29 cellular contexts compared by ENCODE assay signal in the genomic region with DNA sequence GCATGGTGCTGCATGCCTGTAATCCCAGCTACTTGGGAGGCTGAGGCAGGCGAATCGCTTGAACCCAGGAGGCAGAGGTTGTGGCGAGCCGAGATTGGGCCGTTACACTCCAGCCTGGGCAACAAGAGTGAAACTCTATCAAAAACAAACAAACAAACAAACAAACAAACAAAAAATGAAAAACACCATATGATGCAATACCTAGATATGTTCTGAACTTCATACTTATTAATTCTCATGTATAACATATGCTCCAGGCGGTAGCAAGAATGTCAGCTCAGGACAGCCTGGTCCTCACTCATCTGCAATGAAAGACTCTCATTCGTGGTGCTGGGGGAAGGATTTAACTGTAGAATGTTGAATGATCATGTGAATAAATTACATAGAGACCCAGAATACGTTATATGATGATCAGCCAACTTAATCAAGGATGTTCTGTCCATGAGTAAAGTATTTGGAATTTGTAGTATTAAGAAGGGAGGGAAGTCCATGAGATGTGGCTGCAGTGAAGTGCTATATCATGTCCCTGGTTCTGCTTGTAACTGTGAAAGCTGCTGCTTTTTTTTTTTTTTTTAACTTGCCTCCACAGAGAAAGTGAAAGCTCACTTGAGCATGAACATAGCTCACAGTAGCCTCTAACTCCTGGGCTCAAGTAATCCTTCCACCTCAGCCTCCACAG.
DNase-seq lines count a peak whose midpoint lies in the region; ATAC-seq, FAIRE-seq and TF ChIP-seq lines count a peak whose summit lies in the region.
"Had no signal": no experiment of that assay in that cellular context is flagged by ENCODE, and none has a peak within 500 bp of the region (broad histone marks: within the 10 kb centered on the region; RNA-seq: fewer than 3 reads in every experiment).

No MANE protein-coding gene starts in this region.

- H3K27ac Mint-ChIP-seq in stimulated activated memory B cell treated with anti-CD40 and anti-IgM and Interleukin-4, amounts not matched to agents 10 μg/mL and 1 μg/mL and 100 μg/mL, for 72 hours = no peak overlapping the region
- H3K27ac Mint-ChIP-seq: activated CD4-positive, alpha-beta memory T cell treated with anti-CD3 and anti-CD28 coated beads, Interleukin-2, amount 10 ng/mL, durations not matched to agents 7 days and 5 days; activated T-helper 1 cell treated with anti-CD3 and anti-CD28 coated beads, Interleukin-12 subunit alpha, Interleukin-12 subunit beta, Interleukin-2, Interleukin-4 antibody, amounts not matched to agents 30 ng/mL and 10 ng/mL and 1 ng/mL, durations not matched to agents 14 hours and 24 hours and 36 hours; B cell; memory B cell; nephron; T-helper 2 cell treated with Interferon-gamma antibody and Interleukin-4, amounts not matched to agents 5 μg/mL and 100 μg/mL, for 36 hours had no signal

- no peak overlapping the region for H3K4me3 ChIP-seq in AG04449 (ENCODE audit: low read depth, low read length)
- no peak overlapping the region for H3K4me3 ChIP-seq in small intestine (ENCODE audit: low read depth in 1 of 2, low read length in 2 of 2)
- H3K4me3 ChIP-seq: dorsolateral prefrontal cortex, left lung, PC-9 had no signal

- FAIRE-seq in small intestine (lab: Jason Lieb, UNC) = no peak

- CTCF ChIA-PET in AG04449 (lab: Yijun Ruan, JAX) = interaction anchor here (1.2 kb wide), 1 partner anchor 127 kb away, joined by 3 read pairs; no protein-coding TSS in a partner anchor

- H3K36me3 Mint-ChIP-seq in stimulated activated memory B cell treated with anti-CD40 and anti-IgM and Interleukin-4, amounts not matched to agents 10 μg/mL and 1 μg/mL and 100 μg/mL, for 72 hours = no peaks in the 10 kb centered on the region
- H3K36me3 Mint-ChIP-seq: memory B cell had no signal

- TF ChIP-seq CTCF in AG04449 (IDR thresholded peaks at IDR 0.05; ENCODE audit: insufficient read depth, low read length, missing control alignments) = no peak

- ATAC-seq in HG02884 (IDR thresholded peaks at IDR 0.05; ENCODE audit: unreplicated experiment) = no peak
- no peak for ATAC-seq in stimulated activated memory B cell treated with anti-CD40 and anti-IgM and Interleukin-4, amounts not matched to agents 10 μg/mL and 1 μg/mL and 100 μg/mL, for 72 hours
- ATAC-seq in HG03442 (IDR thresholded peaks at IDR 0.05; ENCODE audit: unreplicated experiment) = no peak
- ATAC-seq: left lung had no signal

- H3K27me3 Mint-ChIP-seq in stimulated activated memory B cell treated with anti-CD40 and anti-IgM and Interleukin-4, amounts not matched to agents 10 μg/mL and 1 μg/mL and 100 μg/mL, for 72 hours = no peaks in the 10 kb centered on the region
- H3K27me3 Mint-ChIP-seq: activated CD4-positive, alpha-beta memory T cell treated with anti-CD3 and anti-CD28 coated beads, Interleukin-2, amount 10 ng/mL, durations not matched to agents 7 days and 5 days; B cell had no signal

- no peaks in the 10 kb centered on the region for H3K27me3 ChIP-seq in small intestine (ENCODE audit: control insufficient read depth in 2 of 2, insufficient read depth in 2 of 2, low read length in 2 of 2)

- no peaks in the 10 kb centered on the region for H3K36me3 ChIP-seq in small intestine (ENCODE audit: control insufficient read depth in 2 of 2, insufficient read depth in 2 of 2, low read length in 2 of 2)
- H3K36me3 ChIP-seq: left lung had no signal

- POLR2A ChIA-PET in AG04449 (lab: Yijun Ruan, JAX) = no interaction called here

- H3K4me1 Mint-ChIP-seq in stimulated activated memory B cell treated with anti-CD40 and anti-IgM and Interleukin-4, amounts not matched to agents 10 μg/mL and 1 μg/mL and 100 μg/mL, for 72 hours = no peaks in the 10 kb centered on the region
- H3K4me1 Mint-ChIP-seq: activated CD4-positive, alpha-beta memory T cell treated with anti-CD3 and anti-CD28 coated beads, Interleukin-2, amount 10 ng/mL, durations not matched to agents 7 days and 5 days; B cell; central memory CD8-positive, alpha-beta T cell; memory B cell had no signal

- H3K9me3 ChIP-seq in small intestine (ENCODE audit: control insufficient read depth, low read depth) = no peaks in the 10 kb centered on the region
- H3K9me3 ChIP-seq: left lung had no signal

- 83 to 87% (median 83%) methylated on average over 8 of the region's 8 CpGs for WGBS in small intestine, 3 donors

- H3K27ac ChIP-seq in small intestine (ENCODE audit: low read depth in 1 of 2, low read length in 1 of 2) = no peak overlapping the region
- H3K27ac ChIP-seq: dorsolateral prefrontal cortex, left lung, PC-9 had no signal

- no peak overlapping the region for H3K4me3 Mint-ChIP-seq in stimulated activated memory B cell treated with anti-CD40 and anti-IgM and Interleukin-4, amounts not matched to agents 10 μg/mL and 1 μg/mL and 100 μg/mL, for 72 hours
- H3K4me3 Mint-ChIP-seq: activated CD4-positive, alpha-beta memory T cell treated with anti-CD3 and anti-CD28 coated beads, Interleukin-2, amount 10 ng/mL, durations not matched to agents 7 days and 5 days; activated T-helper 1 cell treated with anti-CD3 and anti-CD28 coated beads, Interleukin-12 subunit alpha, Interleukin-12 subunit beta, Interleukin-2, Interleukin-4 antibody, amounts not matched to agents 30 ng/mL and 10 ng/mL and 1 ng/mL, durations not matched to agents 14 hours and 24 hours and 36 hours; B cell; central memory CD8-positive, alpha-beta T cell; memory B cell; nephron; T-helper 2 cell treated with Interferon-gamma antibody and Interleukin-4, amounts not matched to agents 5 μg/mL and 100 μg/mL, for 36 hours had no signal

- peaks cover 9% of the 10 kb centered on the region for H3K9me3 Mint-ChIP-seq in stimulated activated memory B cell treated with anti-CD40 and anti-IgM and Interleukin-4, amounts not matched to agents 10 μg/mL and 1 μg/mL and 100 μg/mL, for 72 hours
- H3K9me3 Mint-ChIP-seq: activated T-helper 1 cell treated with anti-CD3 and anti-CD28 coated beads, Interleukin-12 subunit alpha, Interleukin-12 subunit beta, Interleukin-2, Interleukin-4 antibody, amounts not matched to agents 30 ng/mL and 10 ng/mL and 1 ng/mL, durations not matched to agents 14 hours and 24 hours and 36 hours; central memory CD8-positive, alpha-beta T cell; nephron; T-helper 2 cell treated with Interferon-gamma antibody and Interleukin-4, amounts not matched to agents 5 μg/mL and 100 μg/mL, for 36 hours had no signal

- H3K4me1 ChIP-seq in small intestine (ENCODE audit: control insufficient read depth in 2 of 2, insufficient read depth in 1 of 2, low read depth in 1 of 2, low read length in 1 of 2) = no peaks in the 10 kb centered on the region
- H3K4me1 ChIP-seq: left lung had no signal

- DNase-seq in AG04449 (ENCODE audit: low read depth, low spot score) = peak; percentile 19
- DNase-seq in EH (ENCODE audit: low read depth) = peak; percentile 85
- DNase-seq in NCI-H226 = peak; percentile 46
- DNase-seq in foreskin melanocyte = peak; percentile 8
- DNase-seq in small intestine = no peak
- DNase-seq: 8988T; activated CD4-positive, alpha-beta memory T cell treated with anti-CD3 and anti-CD28 coated beads, Interleukin-2, amount 10 ng/mL, durations not matched to agents 7 days and 5 days; activated CD8-positive, alpha-beta memory T cell treated with anti-CD3 and anti-CD28 coated beads, Interleukin-2, amount 50 U/mL, for 4 hours; activated naive CD4-positive, alpha-beta T cell treated with Interleukin-2 at 50 U/mL for 16 hours; KG1; left lung; MM.1S; NCI-H1417; NCI-H2081; NCI-H2227 treated with DMSO at 0.1 percent for 48 hours; NCI-H526 treated with DMSO at 0.1 percent for 48 hours; PC-9; Right ventricle myocardium superior; stimulated activated naive CD4-positive, alpha-beta T cell treated with Interleukin-2 at 50 U/mL for 16 hours had no signal
